1 cellular context compared by ENCODE assay signal in the genomic region with DNA sequence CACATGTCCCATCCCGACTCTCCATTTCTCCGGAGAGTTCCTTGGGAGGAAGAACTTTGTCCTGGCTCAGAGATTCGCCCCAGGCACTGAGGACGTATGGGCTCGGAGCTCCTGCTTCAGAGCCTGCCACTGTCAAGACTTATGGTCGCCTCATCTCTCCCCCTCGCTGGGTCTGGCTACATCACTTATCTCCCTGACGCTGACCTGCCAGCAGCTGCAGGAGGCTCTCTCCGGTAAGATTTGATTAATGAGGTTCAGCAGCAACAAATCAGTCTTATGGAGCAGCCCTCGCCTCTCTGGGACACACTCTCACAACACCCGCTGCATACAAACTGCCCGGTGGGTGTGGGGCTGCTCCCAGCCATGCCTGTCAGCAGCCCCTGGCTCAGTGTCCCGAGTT.
TF ChIP-seq lines count a peak whose summit lies in the region.

No MANE protein-coding gene starts in this region.

TF ChIP-seq in WTC11, 78 proteins besides CTCF, POLR2A, EP300 and RAD21 (continued from another document):
- TF ChIP-seq, protein P1, sequence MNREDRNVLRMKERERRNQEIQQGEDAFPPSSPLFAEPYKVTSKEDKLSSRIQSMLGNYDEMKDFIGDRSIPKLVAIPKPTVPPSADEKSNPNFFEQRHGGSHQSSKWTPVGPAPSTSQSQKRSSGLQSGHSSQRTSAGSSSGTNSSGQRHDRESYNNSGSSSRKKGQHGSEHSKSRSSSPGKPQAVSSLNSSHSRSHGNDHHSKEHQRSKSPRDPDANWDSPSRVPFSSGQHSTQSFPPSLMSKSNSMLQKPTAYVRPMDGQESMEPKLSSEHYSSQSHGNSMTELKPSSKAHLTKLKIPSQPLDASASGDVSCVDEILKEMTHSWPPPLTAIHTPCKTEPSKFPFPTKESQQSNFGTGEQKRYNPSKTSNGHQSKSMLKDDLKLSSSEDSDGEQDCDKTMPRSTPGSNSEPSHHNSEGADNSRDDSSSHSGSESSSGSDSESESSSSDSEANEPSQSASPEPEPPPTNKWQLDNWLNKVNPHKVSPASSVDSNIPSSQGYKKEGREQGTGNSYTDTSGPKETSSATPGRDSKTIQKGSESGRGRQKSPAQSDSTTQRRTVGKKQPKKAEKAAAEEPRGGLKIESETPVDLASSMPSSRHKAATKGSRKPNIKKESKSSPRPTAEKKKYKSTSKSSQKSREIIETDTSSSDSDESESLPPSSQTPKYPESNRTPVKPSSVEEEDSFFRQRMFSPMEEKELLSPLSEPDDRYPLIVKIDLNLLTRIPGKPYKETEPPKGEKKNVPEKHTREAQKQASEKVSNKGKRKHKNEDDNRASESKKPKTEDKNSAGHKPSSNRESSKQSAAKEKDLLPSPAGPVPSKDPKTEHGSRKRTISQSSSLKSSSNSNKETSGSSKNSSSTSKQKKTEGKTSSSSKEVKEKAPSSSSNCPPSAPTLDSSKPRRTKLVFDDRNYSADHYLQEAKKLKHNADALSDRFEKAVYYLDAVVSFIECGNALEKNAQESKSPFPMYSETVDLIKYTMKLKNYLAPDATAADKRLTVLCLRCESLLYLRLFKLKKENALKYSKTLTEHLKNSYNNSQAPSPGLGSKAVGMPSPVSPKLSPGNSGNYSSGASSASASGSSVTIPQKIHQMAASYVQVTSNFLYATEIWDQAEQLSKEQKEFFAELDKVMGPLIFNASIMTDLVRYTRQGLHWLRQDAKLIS (CRISPR knock-in tag; IDR thresholded peaks at IDR 0.05; ENCODE audit: borderline replicate concordance) = no peak
- TF ChIP-seq, protein P2, sequence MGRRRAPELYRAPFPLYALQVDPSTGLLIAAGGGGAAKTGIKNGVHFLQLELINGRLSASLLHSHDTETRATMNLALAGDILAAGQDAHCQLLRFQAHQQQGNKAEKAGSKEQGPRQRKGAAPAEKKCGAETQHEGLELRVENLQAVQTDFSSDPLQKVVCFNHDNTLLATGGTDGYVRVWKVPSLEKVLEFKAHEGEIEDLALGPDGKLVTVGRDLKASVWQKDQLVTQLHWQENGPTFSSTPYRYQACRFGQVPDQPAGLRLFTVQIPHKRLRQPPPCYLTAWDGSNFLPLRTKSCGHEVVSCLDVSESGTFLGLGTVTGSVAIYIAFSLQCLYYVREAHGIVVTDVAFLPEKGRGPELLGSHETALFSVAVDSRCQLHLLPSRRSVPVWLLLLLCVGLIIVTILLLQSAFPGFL (CRISPR knock-in tag; IDR thresholded peaks at IDR 0.05; ENCODE audit: borderline replicate concordance) = no peak
- TF ChIP-seq, protein P3, sequence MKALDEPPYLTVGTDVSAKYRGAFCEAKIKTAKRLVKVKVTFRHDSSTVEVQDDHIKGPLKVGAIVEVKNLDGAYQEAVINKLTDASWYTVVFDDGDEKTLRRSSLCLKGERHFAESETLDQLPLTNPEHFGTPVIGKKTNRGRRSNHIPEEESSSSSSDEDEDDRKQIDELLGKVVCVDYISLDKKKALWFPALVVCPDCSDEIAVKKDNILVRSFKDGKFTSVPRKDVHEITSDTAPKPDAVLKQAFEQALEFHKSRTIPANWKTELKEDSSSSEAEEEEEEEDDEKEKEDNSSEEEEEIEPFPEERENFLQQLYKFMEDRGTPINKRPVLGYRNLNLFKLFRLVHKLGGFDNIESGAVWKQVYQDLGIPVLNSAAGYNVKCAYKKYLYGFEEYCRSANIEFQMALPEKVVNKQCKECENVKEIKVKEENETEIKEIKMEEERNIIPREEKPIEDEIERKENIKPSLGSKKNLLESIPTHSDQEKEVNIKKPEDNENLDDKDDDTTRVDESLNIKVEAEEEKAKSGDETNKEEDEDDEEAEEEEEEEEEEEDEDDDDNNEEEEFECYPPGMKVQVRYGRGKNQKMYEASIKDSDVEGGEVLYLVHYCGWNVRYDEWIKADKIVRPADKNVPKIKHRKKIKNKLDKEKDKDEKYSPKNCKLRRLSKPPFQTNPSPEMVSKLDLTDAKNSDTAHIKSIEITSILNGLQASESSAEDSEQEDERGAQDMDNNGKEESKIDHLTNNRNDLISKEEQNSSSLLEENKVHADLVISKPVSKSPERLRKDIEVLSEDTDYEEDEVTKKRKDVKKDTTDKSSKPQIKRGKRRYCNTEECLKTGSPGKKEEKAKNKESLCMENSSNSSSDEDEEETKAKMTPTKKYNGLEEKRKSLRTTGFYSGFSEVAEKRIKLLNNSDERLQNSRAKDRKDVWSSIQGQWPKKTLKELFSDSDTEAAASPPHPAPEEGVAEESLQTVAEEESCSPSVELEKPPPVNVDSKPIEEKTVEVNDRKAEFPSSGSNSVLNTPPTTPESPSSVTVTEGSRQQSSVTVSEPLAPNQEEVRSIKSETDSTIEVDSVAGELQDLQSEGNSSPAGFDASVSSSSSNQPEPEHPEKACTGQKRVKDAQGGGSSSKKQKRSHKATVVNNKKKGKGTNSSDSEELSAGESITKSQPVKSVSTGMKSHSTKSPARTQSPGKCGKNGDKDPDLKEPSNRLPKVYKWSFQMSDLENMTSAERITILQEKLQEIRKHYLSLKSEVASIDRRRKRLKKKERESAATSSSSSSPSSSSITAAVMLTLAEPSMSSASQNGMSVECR (CRISPR knock-in tag; IDR thresholded peaks at IDR 0.05; ENCODE audit: borderline replicate concordance) = no peak
- TF ChIP-seq, protein P4, sequence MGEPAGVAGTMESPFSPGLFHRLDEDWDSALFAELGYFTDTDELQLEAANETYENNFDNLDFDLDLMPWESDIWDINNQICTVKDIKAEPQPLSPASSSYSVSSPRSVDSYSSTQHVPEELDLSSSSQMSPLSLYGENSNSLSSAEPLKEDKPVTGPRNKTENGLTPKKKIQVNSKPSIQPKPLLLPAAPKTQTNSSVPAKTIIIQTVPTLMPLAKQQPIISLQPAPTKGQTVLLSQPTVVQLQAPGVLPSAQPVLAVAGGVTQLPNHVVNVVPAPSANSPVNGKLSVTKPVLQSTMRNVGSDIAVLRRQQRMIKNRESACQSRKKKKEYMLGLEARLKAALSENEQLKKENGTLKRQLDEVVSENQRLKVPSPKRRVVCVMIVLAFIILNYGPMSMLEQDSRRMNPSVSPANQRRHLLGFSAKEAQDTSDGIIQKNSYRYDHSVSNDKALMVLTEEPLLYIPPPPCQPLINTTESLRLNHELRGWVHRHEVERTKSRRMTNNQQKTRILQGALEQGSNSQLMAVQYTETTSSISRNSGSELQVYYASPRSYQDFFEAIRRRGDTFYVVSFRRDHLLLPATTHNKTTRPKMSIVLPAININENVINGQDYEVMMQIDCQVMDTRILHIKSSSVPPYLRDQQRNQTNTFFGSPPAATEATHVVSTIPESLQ (CRISPR knock-in tag; IDR thresholded peaks at IDR 0.05) = no peak
- TF ChIP-seq, protein P5, sequence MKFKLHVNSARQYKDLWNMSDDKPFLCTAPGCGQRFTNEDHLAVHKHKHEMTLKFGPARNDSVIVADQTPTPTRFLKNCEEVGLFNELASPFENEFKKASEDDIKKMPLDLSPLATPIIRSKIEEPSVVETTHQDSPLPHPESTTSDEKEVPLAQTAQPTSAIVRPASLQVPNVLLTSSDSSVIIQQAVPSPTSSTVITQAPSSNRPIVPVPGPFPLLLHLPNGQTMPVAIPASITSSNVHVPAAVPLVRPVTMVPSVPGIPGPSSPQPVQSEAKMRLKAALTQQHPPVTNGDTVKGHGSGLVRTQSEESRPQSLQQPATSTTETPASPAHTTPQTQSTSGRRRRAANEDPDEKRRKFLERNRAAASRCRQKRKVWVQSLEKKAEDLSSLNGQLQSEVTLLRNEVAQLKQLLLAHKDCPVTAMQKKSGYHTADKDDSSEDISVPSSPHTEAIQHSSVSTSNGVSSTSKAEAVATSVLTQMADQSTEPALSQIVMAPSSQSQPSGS (CRISPR knock-in tag; IDR thresholded peaks at IDR 0.05; ENCODE audit: borderline replicate concordance, low read depth) = no peak
- TF ChIP-seq, protein P6, sequence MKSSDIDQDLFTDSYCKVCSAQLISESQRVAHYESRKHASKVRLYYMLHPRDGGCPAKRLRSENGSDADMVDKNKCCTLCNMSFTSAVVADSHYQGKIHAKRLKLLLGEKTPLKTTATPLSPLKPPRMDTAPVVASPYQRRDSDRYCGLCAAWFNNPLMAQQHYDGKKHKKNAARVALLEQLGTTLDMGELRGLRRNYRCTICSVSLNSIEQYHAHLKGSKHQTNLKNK (CRISPR knock-in tag; IDR thresholded peaks at IDR 0.05) = no peak
- TF ChIP-seq SOX15 (CRISPR knock-in tag; IDR thresholded peaks at IDR 0.05) (no peak), NR1H2 (CRISPR knock-in tag; IDR thresholded peaks at IDR 0.05) (no peak), KAT7 (CRISPR knock-in tag; IDR thresholded peaks at IDR 0.05; ENCODE audit: borderline replicate concordance) (no peak)
- TF ChIP-seq, protein P7, sequence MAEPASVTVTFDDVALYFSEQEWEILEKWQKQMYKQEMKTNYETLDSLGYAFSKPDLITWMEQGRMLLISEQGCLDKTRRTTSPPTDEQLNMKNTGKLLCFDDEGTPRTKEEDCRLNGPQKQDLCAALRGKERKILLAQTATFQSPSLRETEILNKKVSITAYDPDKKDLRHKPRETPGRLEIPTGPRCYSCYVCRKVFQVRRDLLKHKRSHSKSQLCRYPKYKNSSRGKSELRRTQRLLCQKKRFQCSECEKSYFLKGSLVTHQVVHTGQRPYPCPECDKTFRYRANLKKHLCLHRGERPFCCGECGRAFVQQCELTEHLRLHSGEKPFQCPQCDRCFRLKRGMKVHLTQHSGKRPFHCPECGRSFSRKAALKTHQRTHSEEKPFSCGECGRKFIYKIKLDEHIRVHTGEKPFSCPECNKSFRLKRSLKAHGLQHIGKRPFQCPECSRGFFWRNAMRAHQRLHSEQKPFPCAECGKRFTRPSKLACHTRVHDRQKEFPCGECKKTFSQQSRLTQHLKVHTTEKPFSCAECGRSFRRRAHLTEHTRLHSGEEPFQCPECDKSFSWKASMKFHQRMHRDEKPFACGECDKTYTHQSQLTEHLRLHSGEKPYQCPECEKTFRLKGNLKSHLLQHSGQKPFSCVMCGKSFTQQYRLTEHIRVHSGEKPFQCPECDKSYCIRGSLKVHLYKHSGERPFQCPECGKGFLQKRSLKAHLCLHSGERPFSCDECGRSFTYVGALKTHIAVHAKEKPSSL (CRISPR knock-in tag; conservative IDR thresholded peaks at IDR 0.05) = no peak
